ENCODE assay signal across 8 cellular contexts in the genomic region with DNA sequence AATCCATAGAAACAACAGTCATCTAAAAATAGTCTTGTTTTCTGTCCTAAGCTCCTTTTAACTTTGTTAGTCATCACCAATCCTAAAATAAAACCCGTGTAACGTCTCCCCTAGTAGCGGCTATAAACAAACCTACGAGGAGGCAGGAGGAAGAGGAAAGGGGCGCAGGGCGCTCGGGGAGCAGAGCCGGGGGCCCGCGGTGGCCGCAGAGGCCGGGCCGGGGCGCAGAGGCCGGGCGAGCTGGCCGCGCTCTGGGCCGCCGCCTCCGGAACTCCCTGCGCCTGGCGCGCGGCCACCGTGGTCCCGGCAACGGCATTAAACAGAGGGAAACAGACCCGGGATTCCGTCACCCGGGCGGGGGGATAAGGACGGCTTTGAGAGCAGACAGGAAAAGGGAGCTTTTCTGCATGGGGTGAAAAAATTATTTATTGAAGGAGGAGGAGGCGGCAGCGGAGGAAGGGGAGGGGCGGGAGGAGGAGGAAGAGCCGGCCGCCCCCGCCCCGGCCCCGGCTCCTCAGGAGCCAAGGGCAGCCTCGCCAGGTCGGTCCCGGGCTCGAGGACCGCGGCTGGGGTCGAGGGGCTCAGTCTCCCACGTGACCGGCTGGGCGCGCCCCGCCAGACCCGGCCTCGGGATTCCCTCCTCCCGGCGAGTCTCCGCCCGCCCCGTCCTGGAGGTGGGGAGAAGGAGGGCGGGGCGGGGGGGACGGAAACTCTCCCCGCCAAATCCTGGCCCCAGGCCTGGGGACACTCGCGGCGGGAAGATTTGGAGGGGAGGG. TPM values are rescaled to one million over a fixed set of nuclear protein-coding genes. Genes with fewer than 3 reads are reported as not detected.
DNase-seq lines count a peak whose midpoint lies in the region; ATAC-seq lines count a peak whose summit lies in the region.

No MANE protein-coding gene starts in this region.

- no peaks in the 10 kb centered on the region for H3K27me3 ChIP-seq in right cardiac atrium (ENCODE audit: control insufficient read depth, insufficient read depth)

- intact Hi-C loops in right cardiac atrium (cut with DNase I): loop anchor here in 3 of 4 donors (2.0 to 5.0 kb wide), 2 partner anchors 113 kb away; no protein-coding TSS in a partner anchor
- intact Hi-C loops in posterior vena cava (cut with DNase I): no loop called here

- peak; percentile 59 for DNase-seq in DMS153 (lab: John Stamatoyannopoulos, UW)
- DNase-seq in HS-5 (ENCODE audit: low read depth): peak; percentile 46
- peak; percentile 87 for DNase-seq in RKO (ENCODE audit: low spot score)
- peak; percentile 95 for DNase-seq in astrocyte of the hippocampus (ENCODE audit: low read depth, low spot score)
- DNase-seq in right cardiac atrium: peak; percentile 98 to 99 (median 98)
- peak; percentile 98 for DNase-seq in posterior vena cava (ENCODE audit: low spot score)

- peak overlapping the region; percentile 60 for H3K4me3 ChIP-seq in right cardiac atrium (ENCODE audit: low read length)

- under 1% methylated on average over 65 of the region's 67 CpGs for WGBS in right cardiac atrium

- peaks cover 4% of the 10 kb centered on the region for H3K4me1 ChIP-seq in right cardiac atrium (ENCODE audit: control insufficient read depth, insufficient read depth, low read length)

- no peaks in the 10 kb centered on the region for H3K9me3 ChIP-seq in right cardiac atrium (ENCODE audit: control insufficient read depth, low read length)

- peak overlapping the region; percentile 96 for H3K27ac ChIP-seq in right cardiac atrium (ENCODE audit: low read length)

- ATAC-seq in right cardiac atrium (peak; percentile 82), HG02981 (IDR thresholded peaks at IDR 0.05; ENCODE audit: unreplicated experiment) (no peak), GM21576 (IDR thresholded peaks at IDR 0.05; ENCODE audit: unreplicated experiment) (no peak)

RNA-seq across cellular contexts. Expression of gene NFATC1, which starts 1.9 kb away (rescaled TPM):
- 10 to 100 TPM; 20.1 to 25.3 (median 20.8) TPM for total RNA-seq in right cardiac atrium
- polyA plus RNA-seq in right cardiac atrium: 14.7 TPM
- total RNA-seq in posterior vena cava: 10 to 100 TPM; 23.9 to 26.9 TPM

Comparison
In these comparisons a context has a peak if more than half of its experiments do, and no peak if none do; other contexts are left out.
1. DNase-seq: peak in every context shown above with its lines; median percentile 98 in right cardiac atrium; 98 in posterior vena cava; 95 in astrocyte of the hippocampus; 87 in RKO; 59 in DMS153; 46 in HS-5.
2. ATAC-seq: peak in right cardiac atrium (2 of 2); none in HG02981 (single experiment) and GM21576 (single experiment).
3. intact Hi-C loops: an anchor here in right cardiac atrium (2.0 to 5.0 kb wide); none called in posterior vena cava.